In genomic region chr7:1693991-1694524, GRCh38 we compare ENCODE assay signal across 9 cellular contexts. TPM values are rescaled to one million over a fixed set of nuclear protein-coding genes. Genes with fewer than 3 reads are reported as not detected.
DNase-seq lines count a peak whose midpoint lies in the region; ATAC-seq and TF ChIP-seq lines count a peak whose summit lies in the region.
"Had no signal": no experiment of that assay in that cellular context is flagged by ENCODE, and none has a peak within 500 bp of the region (broad histone marks: within the 10 kb centered on the region; RNA-seq: fewer than 3 reads in every experiment).

No MANE protein-coding gene starts in this region.

- DNase-seq in NCI-H1092 (lab: John Stamatoyannopoulos, UW) (peak; percentile 32), NCI-H1092 treated with DMSO at 0.1 percent for 48 hours (lab: John Stamatoyannopoulos, UW) (no peak), SHP77 treated with DMSO at 0.1 percent for 48 hours (lab: John Stamatoyannopoulos, UW) (peak; percentile 59), left cardiac atrium (peak; percentile 66), sigmoid colon (peak; percentile 46), thyroid gland (no peak), activated gamma-delta T cell (lab: John Stamatoyannopoulos, UW) (no peak)

- TF ChIP-seq POLR2A in sigmoid colon (IDR thresholded peaks at IDR 0.05) (no peak), thyroid gland (IDR thresholded peaks at IDR 0.05) (no peak)

- no peak overlapping the region for H3K4me3 ChIP-seq in sigmoid colon
- no peak overlapping the region for H3K4me3 ChIP-seq in thyroid gland (replicated peaks in 1 of 3)

- H3K36me3 ChIP-seq in sigmoid colon, result no peaks in the 10 kb centered on the region
- H3K36me3 ChIP-seq in thyroid gland, result no peaks in the 10 kb centered on the region

- H3K27me3 ChIP-seq in sigmoid colon (peaks cover 3 to 15% (median 3%) of the 10 kb centered on the region in 3 donors), thyroid gland (no peaks in the 10 kb centered on the region)

- H3K27ac ChIP-seq in sigmoid colon (no peak overlapping the region), thyroid gland (no peak overlapping the region)
- H3K27ac ChIP-seq: KMS-11 had no signal

- no peak for TF ChIP-seq EP300 in sigmoid colon (IDR thresholded peaks at IDR 0.05)

- intact Hi-C loops in left cardiac atrium (cut with DNase I), result no loop called here
- intact Hi-C loops in sigmoid colon (cut with DNase I), result no loop called here
- intact Hi-C loops in thyroid gland (cut with DNase I), result no loop called here

- no peak for TF ChIP-seq CTCF in sigmoid colon (IDR thresholded peaks at IDR 0.05)
- no peak for TF ChIP-seq CTCF in thyroid gland (IDR thresholded peaks at IDR 0.05)

- H3K9me3 ChIP-seq in sigmoid colon (no peaks in the 10 kb centered on the region), thyroid gland (no peaks in the 10 kb centered on the region)

- ATAC-seq in left cardiac atrium, result peak in 1 of 2 donors; percentile 62
- no peak for ATAC-seq in GM19463 (IDR thresholded peaks at IDR 0.05; ENCODE audit: unreplicated experiment)

- peaks cover 0 to 16% (median 15%) of the 10 kb centered on the region in 4 donors for H3K4me1 ChIP-seq in sigmoid colon
- no peaks in the 10 kb centered on the region for H3K4me1 ChIP-seq in thyroid gland

- WGBS in sigmoid colon, 2 donors, result 50 to 65% methylated on average over 16 of the region's 16 CpGs
- 41 to 48% methylated on average over 13 to 16 of the region's 16 CpGs for WGBS in thyroid gland, 2 donors

RNA-seq across cellular contexts. Expression of gene ELFN1, which starts 24.0 kb away (rescaled TPM):
- 1 to 10 TPM; 6.0 to 9.5 TPM for total RNA-seq in left cardiac atrium
- under 1 TPM; 0.33 to 0.55 (median 0.45) TPM for total RNA-seq in sigmoid colon
- polyA plus RNA-seq in sigmoid colon, result under 1 TPM in 1 of 3 donors, not detected in 2; 0.83 TPM
- total RNA-seq in thyroid gland, result under 1 TPM; 0.11 to 0.96 (median 0.54) TPM

Comparison
In these comparisons a context has a peak if more than half of its experiments do, and no peak if none do; other contexts are left out.
1. DNase-seq: peak in NCI-H1092 (single experiment), SHP77 treated with DMSO at 0.1 percent for 48 hours (single experiment), left cardiac atrium (single experiment) and sigmoid colon (single experiment); none in NCI-H1092 treated with DMSO at 0.1 percent for 48 hours (single experiment), thyroid gland (0 of 2) and activated gamma-delta T cell (single experiment).